14 cellular contexts compared by ENCODE assay signal in genomic region chr1:81701071-81701470, GRCh38.
DNase-seq lines count a peak whose midpoint lies in the region; FAIRE-seq and TF ChIP-seq lines count a peak whose summit lies in the region.
"Had no signal": no experiment of that assay in that cellular context is flagged by ENCODE, and none has a peak within 500 bp of the region (broad histone marks: within the 10 kb centered on the region; RNA-seq: fewer than 3 reads in every experiment).

No MANE protein-coding gene starts in this region.

- H3K9me3 ChIP-seq in SK-N-SH (no peaks in the 10 kb centered on the region), kidney (ENCODE audit: control insufficient read depth in 1 of 2, low read length in 2 of 2) (no peaks in the 10 kb centered on the region), GM23248 (ENCODE audit: low read depth) (no peaks in the 10 kb centered on the region)
- H3K9me3 ChIP-seq: BLaER1 treated with 17β-estradiol and CSF1 and Interleukin-3, amounts not matched to agents 10 nM and 100 nM had no signal

- no peak for FAIRE-seq in kidney (lab: Jason Lieb, UNC)
- FAIRE-seq: H54 had no signal

- peaks cover 8% of the 10 kb centered on the region for H3K9me3 Mint-ChIP-seq in type B pancreatic cell

- no peak for TF ChIP-seq CTCF in SK-N-SH (IDR thresholded peaks at IDR 0.05)
- TF ChIP-seq CTCF in kidney (IDR thresholded peaks at IDR 0.05; ENCODE audit: borderline replicate concordance, extremely low read depth, insufficient read depth) = no peak
- TF ChIP-seq CTCF in type B pancreatic cell (conservative IDR thresholded peaks at IDR 0.05) = no peak

- peaks cover 15 to 21% of the 10 kb centered on the region in 2 experiments for H3K4me1 ChIP-seq in SK-N-SH (ENCODE audit: control insufficient read depth in 1 of 2, insufficient read depth in 2 of 2, low read depth in 1 of 2, low read length in 1 of 2)
- H3K4me1 ChIP-seq in kidney (ENCODE audit: control insufficient read depth in 1 of 2, insufficient read depth in 1 of 2, low read depth in 1 of 2, low read length in 2 of 2) = peaks cover 0 to 4% of the 10 kb centered on the region in 2 donors
- peaks cover 66% of the 10 kb centered on the region for H3K4me1 ChIP-seq in GM23248 (ENCODE audit: insufficient read depth)

- no peak for TF ChIP-seq EP300 in SK-N-SH (IDR thresholded peaks at IDR 0.05; ENCODE audit: borderline replicate concordance in 1 of 2, low read depth in 1 of 2, low read length in 1 of 2)

- peak overlapping the region; percentile 92 for H3K27ac Mint-ChIP-seq in type B pancreatic cell
- H3K27ac Mint-ChIP-seq: CD4-positive, CD25-positive, alpha-beta regulatory T cell had no signal

- intact Hi-C loops in kidney (cut with DNase I) = no loop called here

- H2AFZ ChIP-seq in SK-N-SH (ENCODE audit: low read depth) = 0 out of 2 replicates have a peak overlapping the region, but pooled peaks have one; percentile 49
- no peak overlapping the region for H2AFZ ChIP-seq in GM23248

- H3K4me2 ChIP-seq in SK-N-SH (no peak overlapping the region), GM23248 (ENCODE audit: unreplicated experiment) (no peak overlapping the region)
- H3K4me2 ChIP-seq: BLaER1 treated with 17β-estradiol and CSF1 and Interleukin-3, amounts not matched to agents 10 nM and 100 nM had no signal

- H3K4me3 ChIP-seq in SK-N-SH (ENCODE audit: low read depth in 2 of 2, low read length in 1 of 2) = no peak overlapping the region
- H3K4me3 ChIP-seq in kidney (ENCODE audit: low read length in 2 of 2) = peak overlapping the region; percentile 30 to 42
- H3K4me3 ChIP-seq in GM23248 = no peak overlapping the region
- H3K4me3 ChIP-seq: BLaER1 treated with 17β-estradiol and CSF1 and Interleukin-3, amounts not matched to agents 10 nM and 100 nM had no signal

- peaks cover 2% of the 10 kb centered on the region for H3K36me3 Mint-ChIP-seq in type B pancreatic cell
- H3K36me3 Mint-ChIP-seq: CD4-positive, CD25-positive, alpha-beta regulatory T cell had no signal

- CTCF ChIA-PET in SK-N-SH (lab: Yijun Ruan, JAX) = interaction anchor here (1.5 to 1.6 kb wide), 2 partner anchors 60 to 302 kb away, joined by 3 to 4 read pairs; no protein-coding TSS in a partner anchor

- H3K27me3 Mint-ChIP-seq in type B pancreatic cell = no peaks in the 10 kb centered on the region
- H3K27me3 Mint-ChIP-seq: CD4-positive, CD25-positive, alpha-beta regulatory T cell had no signal

- H3K27ac ChIP-seq in SK-N-SH (ENCODE audit: low read depth in 2 of 2, low read length in 1 of 2) (peak overlapping the region; percentile 28 to 99; a peak in 2 of 4 replicates), epithelial cell of prostate (peak overlapping the region; percentile 81), kidney (ENCODE audit: low read depth in 2 of 2, low read length in 2 of 2) (no peak overlapping the region), GM23248 (no peak overlapping the region)
- H3K27ac ChIP-seq: BLaER1 treated with 17β-estradiol and CSF1 and Interleukin-3, amounts not matched to agents 10 nM and 100 nM; HL-60 had no signal

- DNase-seq in SK-N-SH (no peak), epithelial cell of prostate (ENCODE audit: low read depth, low spot score) (no peak), kidney (no peak), type B pancreatic cell (ENCODE audit: extremely low spot score, unreplicated experiment) (no peak), 8988T (no peak), GM23248 (no peak), D341Med (ENCODE audit: low spot score) (no peak)
- DNase-seq in activated CD4-positive, alpha-beta T cell treated with anti-CD3 and anti-CD28 coated beads, Interleukin-2, amount 50 U/mL, for 48 hours = no peak
- DNase-seq: ACHN; CD4-positive, CD25-positive, alpha-beta regulatory T cell; DMS 273 treated with DMSO at 0.1 percent for 48 hours had no signal

- no peaks in the 10 kb centered on the region for H3K9me2 ChIP-seq in SK-N-SH
- H3K9me2 ChIP-seq in GM23248 (ENCODE audit: insufficient read depth) = no peaks in the 10 kb centered on the region

- H3F3A ChIP-seq in SK-N-SH (replicated peaks; ENCODE audit: insufficient read depth) = peaks cover 27% of the 10 kb centered on the region
- H3F3A ChIP-seq in GM23248 (ENCODE audit: insufficient read depth) = peaks cover 46% of the 10 kb centered on the region

- in situ Hi-C loops in GM23248 (cut with MboI) = no loop called here

- no peaks in the 10 kb centered on the region for H3K79me2 ChIP-seq in SK-N-SH (ENCODE audit: insufficient read depth)
- no peaks in the 10 kb centered on the region for H3K79me2 ChIP-seq in GM23248 (ENCODE audit: insufficient read depth)

- peak overlapping the region; percentile 84 for H3K4me3 Mint-ChIP-seq in type B pancreatic cell
- H3K4me3 Mint-ChIP-seq: CD4-positive, CD25-positive, alpha-beta regulatory T cell had no signal

- H4K20me1 ChIP-seq in SK-N-SH (ENCODE audit: insufficient read depth) (no peaks in the 10 kb centered on the region), GM23248 (ENCODE audit: insufficient read depth) (no peaks in the 10 kb centered on the region)
- H4K20me1 ChIP-seq: BLaER1 treated with 17β-estradiol and CSF1 and Interleukin-3, amounts not matched to agents 10 nM and 100 nM had no signal

- POLR2A ChIA-PET in SK-N-SH (lab: Yijun Ruan, JAX) = no interaction called here

- H3K36me3 ChIP-seq in SK-N-SH (replicated peaks in 1 of 2; ENCODE audit: control insufficient read depth in 1 of 2, insufficient read depth in 2 of 2, low read length in 1 of 2) (no peaks in the 10 kb centered on the region), kidney (ENCODE audit: control insufficient read depth in 1 of 2, insufficient read depth in 2 of 2, low read length in 2 of 2) (no peaks in the 10 kb centered on the region), GM23248 (ENCODE audit: low read depth) (no peaks in the 10 kb centered on the region)
- H3K36me3 ChIP-seq: BLaER1 treated with 17β-estradiol and CSF1 and Interleukin-3, amounts not matched to agents 10 nM and 100 nM had no signal

- peaks cover 18% of the 10 kb centered on the region for H3K4me1 Mint-ChIP-seq in type B pancreatic cell (ENCODE audit: unreplicated experiment)
- H3K4me1 Mint-ChIP-seq: CD4-positive, CD25-positive, alpha-beta regulatory T cell had no signal

- H3K27me3 ChIP-seq in SK-N-SH (ENCODE audit: insufficient read depth) (no peaks in the 10 kb centered on the region), GM23248 (replicated peaks; ENCODE audit: insufficient read depth) (no peaks in the 10 kb centered on the region)
- H3K27me3 ChIP-seq: BLaER1 treated with 17β-estradiol and CSF1 and Interleukin-3, amounts not matched to agents 10 nM and 100 nM had no signal

- no peak for TF ChIP-seq RAD21 in SK-N-SH (IDR thresholded peaks at IDR 0.05; ENCODE audit: low read length)

- WGBS in SK-N-SH (ENCODE audit: low lambda C conversion rate) = 70% methylated on average over 2 of the region's 2 CpGs
- 40 to 46% methylated on average over 2 of the region's 2 CpGs for WGBS in GM23248 (ENCODE audit: low coverage in 1 of 2, low lambda C conversion rate in 2 of 2, missing lambda C conversion rate in 2 of 2), 2 experiments

- H3K9ac ChIP-seq in SK-N-SH (no peak overlapping the region), kidney (ENCODE audit: low read length in 2 of 2) (no peak overlapping the region), GM23248 (no peak overlapping the region)
- H3K9ac ChIP-seq: BLaER1 treated with 17β-estradiol and CSF1 and Interleukin-3, amounts not matched to agents 10 nM and 100 nM had no signal

TF ChIP-seq in SK-N-SH, 30 proteins besides CTCF, POLR2A, EP300 and RAD21:
- TF ChIP-seq NFIC (IDR thresholded peaks at IDR 0.05; ENCODE audit: borderline replicate concordance) (no peak), YY1 (IDR thresholded peaks at IDR 0.05; ENCODE audit: low read depth) (no peak), TCF12 (IDR thresholded peaks at IDR 0.05) (peak; percentile 75), GABPA (IDR thresholded peaks at IDR 0.05; ENCODE audit: low read depth) (no peak)
- TF ChIP-seq, protein P1, sequence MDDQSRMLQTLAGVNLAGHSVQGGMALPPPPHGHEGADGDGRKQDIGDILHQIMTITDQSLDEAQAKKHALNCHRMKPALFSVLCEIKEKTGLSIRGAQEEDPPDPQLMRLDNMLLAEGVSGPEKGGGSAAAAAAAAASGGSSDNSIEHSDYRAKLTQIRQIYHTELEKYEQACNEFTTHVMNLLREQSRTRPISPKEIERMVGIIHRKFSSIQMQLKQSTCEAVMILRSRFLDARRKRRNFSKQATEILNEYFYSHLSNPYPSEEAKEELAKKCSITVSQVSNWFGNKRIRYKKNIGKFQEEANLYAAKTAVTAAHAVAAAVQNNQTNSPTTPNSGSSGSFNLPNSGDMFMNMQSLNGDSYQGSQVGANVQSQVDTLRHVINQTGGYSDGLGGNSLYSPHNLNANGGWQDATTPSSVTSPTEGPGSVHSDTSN (IDR thresholded peaks at IDR 0.05) = peak; percentile 48; the same call in 1 of the 2 replicates

Comparison
In these comparisons a context has a peak if more than half of its experiments do, and no peak if none do; other contexts are left out.
1. H3K27ac ChIP-seq: peak in SK-N-SH (2 of 2) and epithelial cell of prostate (single experiment); none in kidney (0 of 2) and GM23248 (single experiment).
2. H3K4me3 ChIP-seq: peak in kidney (2 of 2); none in SK-N-SH (0 of 2) and GM23248 (single experiment).